32 cellular contexts compared by ENCODE assay signal in the genomic region with DNA sequence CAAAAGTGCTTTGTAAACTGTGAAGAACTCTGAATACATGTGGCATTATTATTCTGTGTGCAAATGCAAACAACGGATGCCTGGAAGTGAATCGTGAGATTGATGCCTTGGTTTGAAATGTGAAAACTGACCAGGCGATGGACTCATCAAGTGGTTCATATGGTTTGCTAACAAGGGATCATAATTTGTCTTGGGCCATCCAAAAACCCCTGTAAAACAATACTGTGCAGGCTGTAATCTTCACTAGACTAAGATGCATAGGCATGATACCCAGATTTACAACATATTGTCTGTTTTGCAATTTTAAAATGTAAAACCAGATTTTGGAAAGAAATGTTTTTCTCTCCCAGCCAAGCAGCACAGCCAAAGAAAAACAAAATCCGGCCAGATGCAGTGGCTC.
"Had no signal": no experiment of that assay in that cellular context is flagged by ENCODE, and none has a peak within 500 bp of the region (broad histone marks: within the 10 kb centered on the region; RNA-seq: fewer than 3 reads in every experiment).

No MANE protein-coding gene starts in this region.

- DNase-seq: Karpas-422, Kasumi-1, MG63, MM.1S, MV-4-11, NCI-H1048, NCI-H1092, NCI-H1092 treated with DMSO at 0.1 percent for 48 hours, NCI-H1105, NCI-H1105 treated with DMSO at 0.1 percent for 48 hours, NCI-H1417, NCI-H1417 treated with DMSO at 0.1 percent for 48 hours, NCI-H1436, NCI-H1436 treated with DMSO at 0.1 percent for 48 hours, NCI-H146, NCI-H1694, NCI-H1694 treated with DMSO at 0.1 percent for 48 hours, NCI-H187, NCI-H187 treated with DMSO at 0.1 percent for 48 hours, NCI-H1930, NCI-H2029, NCI-H2029 treated with DMSO at 0.1 percent for 48 hours, NCI-H2081, NCI-H2081 treated with DMSO at 0.1 percent for 48 hours, NCI-H2107, NCI-H2171, NCI-H226, NCI-H345, NCI-H446, NCI-H446 treated with DMSO at 0.1 percent for 48 hours, NCI-H510A, NCI-H510A treated with DMSO at 0.1 percent for 48 hours had no signal

- H3K4me3 ChIP-seq: MG63 had no signal

- H3K27me3 ChIP-seq: MG63 had no signal

- H3K9me3 ChIP-seq: MG63 had no signal

- H3K36me3 ChIP-seq: MG63 had no signal
